In genomic region chr12:65590318-65590717, GRCh38 we compare ENCODE assay signal across 1 cellular context.
TF ChIP-seq lines count a peak whose summit lies in the region.

No MANE protein-coding gene starts in this region.

TF ChIP-seq in HEK293, 187 proteins besides CTCF, POLR2A, EP300 and RAD21 (continued from another document and continues in another):
- TF ChIP-seq ZNF426 (tag by site-specific recombination; IDR thresholded peaks at IDR 0.05) (no peak), ZNF266 (tag by site-specific recombination; IDR thresholded peaks at IDR 0.05; ENCODE audit: low read depth) (no peak), WT1 (tag by site-specific recombination; IDR thresholded peaks at IDR 0.05) (no peak), ZNF580 (tag by site-specific recombination; IDR thresholded peaks at IDR 0.05) (no peak), ZNF707 (tag by site-specific recombination; IDR thresholded peaks at IDR 0.05) (no peak), ZNF785 (tag by site-specific recombination; IDR thresholded peaks at IDR 0.05) (no peak), ZNF548 (tag by site-specific recombination; IDR thresholded peaks at IDR 0.05) (no peak), ZNF175 (tag by site-specific recombination; IDR thresholded peaks at IDR 0.05) (no peak), GLI4 (tag by site-specific recombination; IDR thresholded peaks at IDR 0.05) (no peak), ZBTB10 (tag by site-specific recombination; IDR thresholded peaks at IDR 0.05) (no peak), GLI2 (tag by site-specific recombination; IDR thresholded peaks at IDR 0.05; ENCODE audit: borderline replicate concordance, low read depth) (no peak), ZNF132 (tag by site-specific recombination; IDR thresholded peaks at IDR 0.05; ENCODE audit: borderline replicate concordance) (no peak), ZBTB8A (tag by site-specific recombination; IDR thresholded peaks at IDR 0.05) (peak; percentile 42; the same call in 1 of the 2 replicates), ZNF704 (tag by site-specific recombination; IDR thresholded peaks at IDR 0.05) (no peak), ZNF146 (tag by site-specific recombination; IDR thresholded peaks at IDR 0.05) (no peak), ZFP69B (tag by site-specific recombination; IDR thresholded peaks at IDR 0.05) (no peak), ZNF24 (tag by site-specific recombination; IDR thresholded peaks at IDR 0.05) (no peak), PRDM10 (tag by site-specific recombination; IDR thresholded peaks at IDR 0.05) (no peak), ZNF248 (tag by site-specific recombination; IDR thresholded peaks at IDR 0.05) (no peak), ZBTB21 (tag by site-specific recombination; IDR thresholded peaks at IDR 0.05) (no peak; the same call in 1 of the 2 replicates), ZNF324 (tag by site-specific recombination; IDR thresholded peaks at IDR 0.05) (no peak), ZNF140 (tag by site-specific recombination; IDR thresholded peaks at IDR 0.05) (no peak), ZNF510 (tag by site-specific recombination; IDR thresholded peaks at IDR 0.05; ENCODE audit: insufficient replicate concordance) (no peak), KLF17 (tag by site-specific recombination; IDR thresholded peaks at IDR 0.05) (no peak), ZNF292 (tag by site-specific recombination; IDR thresholded peaks at IDR 0.05; ENCODE audit: borderline replicate concordance, low read depth) (no peak), ZNF174 (tag by site-specific recombination; IDR thresholded peaks at IDR 0.05) (no peak), KLF8 (tag by site-specific recombination; IDR thresholded peaks at IDR 0.05) (no peak), ZNF645 (tag by site-specific recombination; IDR thresholded peaks at IDR 0.05) (no peak), ZNF768 (tag by site-specific recombination; IDR thresholded peaks at IDR 0.05) (no peak), ZNF664 (tag by site-specific recombination; IDR thresholded peaks at IDR 0.05) (no peak), ZNF23 (tag by site-specific recombination; IDR thresholded peaks at IDR 0.05; ENCODE audit: borderline replicate concordance) (no peak), PBX3 (CRISPR knock-in tag; IDR thresholded peaks at IDR 0.05) (no peak), YY1 (tag by site-specific recombination; IDR thresholded peaks at IDR 0.05) (no peak), HOXD13 (CRISPR knock-in tag; IDR thresholded peaks at IDR 0.05; ENCODE audit: borderline replicate concordance) (no peak), ZBTB20 (tag by site-specific recombination; IDR thresholded peaks at IDR 0.05) (no peak), ZNF311 (tag by site-specific recombination; IDR thresholded peaks at IDR 0.05; ENCODE audit: borderline replicate concordance) (no peak), ZNF239 (tag by site-specific recombination; IDR thresholded peaks at IDR 0.05) (no peak), ZNF433 (tag by site-specific recombination; IDR thresholded peaks at IDR 0.05; ENCODE audit: low read depth) (no peak), ZNF530 (tag by site-specific recombination; IDR thresholded peaks at IDR 0.05; ENCODE audit: low read depth) (no peak), RBAK (tag by site-specific recombination; IDR thresholded peaks at IDR 0.05) (no peak), MEIS1 (CRISPR knock-in tag; IDR thresholded peaks at IDR 0.05; ENCODE audit: borderline replicate concordance) (no peak), YY2 (tag by site-specific recombination; IDR thresholded peaks at IDR 0.05) (no peak), MZF1 (tag by site-specific recombination; IDR thresholded peaks at IDR 0.05; ENCODE audit: borderline replicate concordance) (peak; percentile 42; the same call in 1 of the 2 replicates)
- TF ChIP-seq, protein P1, sequence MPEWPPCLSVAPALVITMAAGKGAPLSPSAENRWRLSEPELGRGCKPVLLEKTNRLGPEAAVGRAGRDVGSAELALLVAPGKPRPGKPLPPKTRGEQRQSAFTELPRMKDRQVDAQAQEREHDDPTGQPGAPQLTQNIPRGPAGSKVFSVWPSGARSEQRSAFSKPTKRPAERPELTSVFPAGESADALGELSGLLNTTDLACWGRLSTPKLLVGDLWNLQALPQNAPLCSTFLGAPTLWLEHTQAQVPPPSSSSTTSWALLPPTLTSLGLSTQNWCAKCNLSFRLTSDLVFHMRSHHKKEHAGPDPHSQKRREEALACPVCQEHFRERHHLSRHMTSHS (tag by site-specific recombination; IDR thresholded peaks at IDR 0.05) = no peak
- TF ChIP-seq, protein P2, sequence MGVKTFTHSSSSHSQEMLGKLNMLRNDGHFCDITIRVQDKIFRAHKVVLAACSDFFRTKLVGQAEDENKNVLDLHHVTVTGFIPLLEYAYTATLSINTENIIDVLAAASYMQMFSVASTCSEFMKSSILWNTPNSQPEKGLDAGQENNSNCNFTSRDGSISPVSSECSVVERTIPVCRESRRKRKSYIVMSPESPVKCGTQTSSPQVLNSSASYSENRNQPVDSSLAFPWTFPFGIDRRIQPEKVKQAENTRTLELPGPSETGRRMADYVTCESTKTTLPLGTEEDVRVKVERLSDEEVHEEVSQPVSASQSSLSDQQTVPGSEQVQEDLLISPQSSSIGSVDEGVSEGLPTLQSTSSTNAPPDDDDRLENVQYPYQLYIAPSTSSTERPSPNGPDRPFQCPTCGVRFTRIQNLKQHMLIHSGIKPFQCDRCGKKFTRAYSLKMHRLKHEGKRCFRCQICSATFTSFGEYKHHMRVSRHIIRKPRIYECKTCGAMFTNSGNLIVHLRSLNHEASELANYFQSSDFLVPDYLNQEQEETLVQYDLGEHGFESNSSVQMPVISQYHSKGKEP (tag by site-specific recombination; IDR thresholded peaks at IDR 0.05) = peak; percentile 62; the same call in 1 of the 2 replicates
- TF ChIP-seq, protein P3, sequence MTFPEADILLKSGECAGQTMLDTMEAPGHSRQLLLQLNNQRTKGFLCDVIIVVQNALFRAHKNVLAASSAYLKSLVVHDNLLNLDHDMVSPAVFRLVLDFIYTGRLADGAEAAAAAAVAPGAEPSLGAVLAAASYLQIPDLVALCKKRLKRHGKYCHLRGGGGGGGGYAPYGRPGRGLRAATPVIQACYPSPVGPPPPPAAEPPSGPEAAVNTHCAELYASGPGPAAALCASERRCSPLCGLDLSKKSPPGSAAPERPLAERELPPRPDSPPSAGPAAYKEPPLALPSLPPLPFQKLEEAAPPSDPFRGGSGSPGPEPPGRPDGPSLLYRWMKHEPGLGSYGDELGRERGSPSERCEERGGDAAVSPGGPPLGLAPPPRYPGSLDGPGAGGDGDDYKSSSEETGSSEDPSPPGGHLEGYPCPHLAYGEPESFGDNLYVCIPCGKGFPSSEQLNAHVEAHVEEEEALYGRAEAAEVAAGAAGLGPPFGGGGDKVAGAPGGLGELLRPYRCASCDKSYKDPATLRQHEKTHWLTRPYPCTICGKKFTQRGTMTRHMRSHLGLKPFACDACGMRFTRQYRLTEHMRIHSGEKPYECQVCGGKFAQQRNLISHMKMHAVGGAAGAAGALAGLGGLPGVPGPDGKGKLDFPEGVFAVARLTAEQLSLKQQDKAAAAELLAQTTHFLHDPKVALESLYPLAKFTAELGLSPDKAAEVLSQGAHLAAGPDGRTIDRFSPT (tag by site-specific recombination; IDR thresholded peaks at IDR 0.05) = peak; percentile 75; the same call in 1 of the 2 replicates
- TF ChIP-seq, protein P4, sequence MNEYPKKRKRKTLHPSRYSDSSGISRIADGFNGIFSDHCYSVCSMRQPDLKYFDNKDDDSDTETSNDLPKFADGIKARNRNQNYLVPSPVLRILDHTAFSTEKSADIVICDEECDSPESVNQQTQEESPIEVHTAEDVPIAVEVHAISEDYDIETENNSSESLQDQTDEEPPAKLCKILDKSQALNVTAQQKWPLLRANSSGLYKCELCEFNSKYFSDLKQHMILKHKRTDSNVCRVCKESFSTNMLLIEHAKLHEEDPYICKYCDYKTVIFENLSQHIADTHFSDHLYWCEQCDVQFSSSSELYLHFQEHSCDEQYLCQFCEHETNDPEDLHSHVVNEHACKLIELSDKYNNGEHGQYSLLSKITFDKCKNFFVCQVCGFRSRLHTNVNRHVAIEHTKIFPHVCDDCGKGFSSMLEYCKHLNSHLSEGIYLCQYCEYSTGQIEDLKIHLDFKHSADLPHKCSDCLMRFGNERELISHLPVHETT (tag by site-specific recombination; IDR thresholded peaks at IDR 0.05) = no peak
